ENCODE assay signal across 11 cellular contexts in genomic region chr9:83714316-83714715, GRCh38. TPM values are rescaled to one million over a fixed set of nuclear protein-coding genes. Genes with fewer than 3 reads are reported as not detected.
A peak's percentile ranks its signal among the peaks of the same experiment; 100 is the strongest.
DNase-seq lines count a peak whose midpoint lies in the region; ATAC-seq and TF ChIP-seq lines count a peak whose summit lies in the region.
"Had no signal": no experiment of that assay in that cellular context is flagged by ENCODE, and none has a peak within 500 bp of the region (broad histone marks: within the 10 kb centered on the region; RNA-seq: fewer than 3 reads in every experiment).

No MANE protein-coding gene starts in this region.

- H3K27me3 ChIP-seq in adrenal gland = no peaks in the 10 kb centered on the region

- no peak overlapping the region for H3K4me3 ChIP-seq in adrenal gland

- H3K27me3 Mint-ChIP-seq in neural crest cell (ENCODE audit: low read depth) = no peaks in the 10 kb centered on the region
- H3K27me3 Mint-ChIP-seq: activated naive CD8-positive, alpha-beta T cell had no signal

- no peak for DNase-seq in adrenal gland
- DNase-seq in neural crest cell (ENCODE audit: low read depth, low spot score) = no peak
- no peak for DNase-seq in cerebellum (ENCODE audit: low spot score)
- DNase-seq in sciatic nerve (ENCODE audit: low spot score) = no peak
- DNase-seq in central memory CD4-positive, alpha-beta T cell = no peak
- DNase-seq: NCI-H1048, trophoblast cell had no signal

- no peak overlapping the region for H3K27ac Mint-ChIP-seq in neural crest cell (ENCODE audit: unreplicated experiment)
- H3K27ac Mint-ChIP-seq: activated naive CD8-positive, alpha-beta T cell had no signal

- TF ChIP-seq POLR2A in adrenal gland (IDR thresholded peaks at IDR 0.05) = no peak

- H3K36me3 ChIP-seq in adrenal gland (replicated peaks in 1 of 2) = no peaks in the 10 kb centered on the region

- peak overlapping the region; percentile 39 for H3K4me3 Mint-ChIP-seq in neural crest cell
- H3K4me3 Mint-ChIP-seq: activated naive CD8-positive, alpha-beta T cell had no signal

- H3K27ac ChIP-seq in adrenal gland = no peak overlapping the region

- no peaks in the 10 kb centered on the region for H3K9me3 ChIP-seq in adrenal gland (replicated peaks in 1 of 3)

- H3K36me3 Mint-ChIP-seq in neural crest cell (ENCODE audit: low read depth) = no peaks in the 10 kb centered on the region

- TF ChIP-seq CTCF in GM12872 (IDR thresholded peaks at IDR 0.05; ENCODE audit: insufficient read depth, low read depth, low read length) = peak; percentile 57
- peak; percentile 25 to 40 (median 32) for TF ChIP-seq CTCF in adrenal gland (IDR thresholded peaks at IDR 0.05)
- peak; percentile 38 for TF ChIP-seq CTCF in neural crest cell (conservative IDR thresholded peaks at IDR 0.05)

- H3K9me3 Mint-ChIP-seq in neural crest cell = no peaks in the 10 kb centered on the region

- intact Hi-C loops in adrenal gland (cut with DNase I) = no loop called here
- intact Hi-C loops in sciatic nerve (cut with DNase I) = no loop called here

- H3K4me1 ChIP-seq in adrenal gland (replicated peaks in 1 of 2) = no peaks in the 10 kb centered on the region

- peaks cover 2% of the 10 kb centered on the region for H3K4me1 Mint-ChIP-seq in neural crest cell

- ATAC-seq in HG03432 (IDR thresholded peaks at IDR 0.05; ENCODE audit: unreplicated experiment) = peak; percentile 44
- no peak for ATAC-seq in GM18861 (IDR thresholded peaks at IDR 0.05; ENCODE audit: unreplicated experiment)
- no peak for ATAC-seq in sciatic nerve

- WGBS in adrenal gland, 4 donors = 60 to 65% (median 62%) methylated on average over 3 of the region's 3 CpGs

RNA-seq across cellular contexts. Expression of gene UBQLN1, which starts 6.6 kb away (rescaled TPM):
- total RNA-seq in adrenal gland (100 to 1,000 TPM in 6 of 8 donors, 10 to 100 TPM in 2; 93.7 to 178 (median 110) TPM), neural crest cell (109 and 117 TPM in 2 replicates), cerebellum (140 TPM), sciatic nerve (88.0 TPM)
- 100 to 1,000 TPM in 1 of 3 donors, 10 to 100 TPM in 2; 23.7 to 243 (median 28.8) TPM for polyA plus RNA-seq in adrenal gland
